8 cellular contexts compared by ENCODE assay signal in the genomic region with DNA sequence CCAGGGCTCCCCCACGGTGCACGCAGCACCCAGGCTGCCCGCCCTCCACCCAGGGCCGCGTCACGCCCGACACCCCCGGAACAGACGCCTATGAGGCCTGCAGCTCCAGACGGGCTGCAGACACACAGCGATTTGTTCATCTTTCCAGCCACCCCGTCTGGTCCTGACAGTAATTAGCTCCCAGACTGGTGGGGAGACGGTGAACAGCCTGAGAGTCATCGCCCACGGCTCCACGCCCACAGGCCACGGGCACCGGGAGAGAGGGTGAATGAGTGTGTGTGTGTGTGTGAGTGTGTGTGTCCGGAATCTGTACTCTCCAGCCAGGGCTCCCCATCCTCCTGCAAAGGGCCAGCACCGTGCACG. TPM values are rescaled to one million over a fixed set of nuclear protein-coding genes. Genes with fewer than 3 reads are reported as not detected.
DNase-seq lines count a peak whose midpoint lies in the region; ATAC-seq and TF ChIP-seq lines count a peak whose summit lies in the region.

No MANE protein-coding gene starts in this region.

- no TSS peak for BruUV-seq in OCI-LY7 (replicated peaks; lab: Mats Ljungman, UMichigan)

- H3K4me1 Mint-ChIP-seq in CD8-positive, alpha-beta memory T cell = peaks cover 16 to 41% (median 18%) of the 10 kb centered on the region in 3 donors
- H3K4me1 Mint-ChIP-seq in effector memory CD8-positive, alpha-beta T cell (ENCODE audit: low read depth in 2 of 2) = peaks cover 15 to 20% of the 10 kb centered on the region in 2 donors

- CTCF ChIA-PET in CD8-positive, alpha-beta memory T cell (lab: Charles Lee) = no interaction called here
- CTCF ChIA-PET in OCI-LY7 (lab: Charles Lee; ENCODE audit: unreplicated experiment) = no interaction called here

- peaks cover 25 to 26% of the 10 kb centered on the region in 2 donors for H3K27me3 Mint-ChIP-seq in CD8-positive, alpha-beta memory T cell
- H3K27me3 Mint-ChIP-seq in effector memory CD8-positive, alpha-beta T cell = peaks cover 21 to 53% of the 10 kb centered on the region in 2 donors

- peak overlapping the region; percentile 77 for H3K4me3 ChIP-seq in CD8-positive, alpha-beta memory T cell (ENCODE audit: low read length)
- no peak overlapping the region for H3K4me3 ChIP-seq in OCI-LY7 (ENCODE audit: low read depth, low read length, poor library complexity, severe bottlenecking)

- no peaks in the 10 kb centered on the region for H3K36me3 Mint-ChIP-seq in CD8-positive, alpha-beta memory T cell
- H3K36me3 Mint-ChIP-seq in effector memory CD8-positive, alpha-beta T cell (ENCODE audit: insufficient read depth) = peaks cover 3% of the 10 kb centered on the region

- peak overlapping the region in 3 of 8 donors; percentile 27 to 66 (median 34) for H3K27ac Mint-ChIP-seq in CD8-positive, alpha-beta memory T cell
- no peak overlapping the region for H3K27ac Mint-ChIP-seq in effector memory CD8-positive, alpha-beta T cell

- no peaks in the 10 kb centered on the region for H3K79me2 ChIP-seq in OCI-LY7 (ENCODE audit: insufficient read depth, low read depth, low read length)

- H3K9me3 Mint-ChIP-seq in CD8-positive, alpha-beta memory T cell = no peaks in the 10 kb centered on the region
- H3K9me3 Mint-ChIP-seq in effector memory CD8-positive, alpha-beta T cell = no peaks in the 10 kb centered on the region

- H3K9me2 ChIP-seq in OCI-LY7 (ENCODE audit: insufficient read depth, low read length) = no peaks in the 10 kb centered on the region

- TF ChIP-seq CTCF in OCI-LY7 (conservative IDR thresholded peaks at IDR 0.05; ENCODE audit: low read length) (no peak), omental fat pad (IDR thresholded peaks at IDR 0.05) (no peak)

- ATAC-seq in effector memory CD8-positive, alpha-beta T cell (replicated peaks) = no peak
- peak; percentile 12 for ATAC-seq in omental fat pad (ENCODE audit: low FRiP score)
- no peak for ATAC-seq in GM18511 (IDR thresholded peaks at IDR 0.05; ENCODE audit: unreplicated experiment)

- no peak overlapping the region for H3K27ac ChIP-seq in CD8-positive, alpha-beta memory T cell (ENCODE audit: low read depth, low read length)
- H3K27ac ChIP-seq in OCI-LY7 (ENCODE audit: low read depth, low read length, poor library complexity, severe bottlenecking) = no peak overlapping the region

- no peaks in the 10 kb centered on the region for H3K9me3 ChIP-seq in CD8-positive, alpha-beta memory T cell (ENCODE audit: low read length)
- H3K9me3 ChIP-seq in OCI-LY7 (ENCODE audit: low read length) = no peaks in the 10 kb centered on the region

- no peak overlapping the region for H2AFZ ChIP-seq in OCI-LY7 (ENCODE audit: low read length)

- no peaks in the 10 kb centered on the region for H4K20me1 ChIP-seq in OCI-LY7 (ENCODE audit: insufficient read depth, low read length)

- peaks cover 26% of the 10 kb centered on the region for H3K4me1 ChIP-seq in CD8-positive, alpha-beta memory T cell (ENCODE audit: insufficient read depth, low read length)
- H3K4me1 ChIP-seq in OCI-LY7 (ENCODE audit: insufficient read depth, low read length, poor library complexity, severe bottlenecking) = peaks cover 70% of the 10 kb centered on the region

- DNase-seq in CD8-positive, alpha-beta memory T cell = peak in 1 of 5 donors; percentile 12
- DNase-seq in OCI-LY7 (ENCODE audit: low spot score) (no peak), omental fat pad (ENCODE audit: low spot score) (no peak), NCI-H526 (lab: John Stamatoyannopoulos, UW) (no peak), NCI-H82 treated with DMSO at 0.1 percent for 48 hours (lab: John Stamatoyannopoulos, UW; ENCODE audit: unreplicated experiment) (no peak)
- no peak for DNase-seq in effector memory CD8-positive, alpha-beta T cell
- no peak for DNase-seq in effector CD8-positive, alpha-beta T cell (lab: John Stamatoyannopoulos, UW)

- H3K27me3 ChIP-seq in CD8-positive, alpha-beta memory T cell (ENCODE audit: insufficient read depth, low read length, poor library complexity, severe bottlenecking) = peaks cover 16% of the 10 kb centered on the region

- H3K36me3 ChIP-seq in CD8-positive, alpha-beta memory T cell (ENCODE audit: insufficient read depth, low read length) = no peaks in the 10 kb centered on the region
- H3K36me3 ChIP-seq in OCI-LY7 (ENCODE audit: insufficient read depth, low read length) = no peaks in the 10 kb centered on the region

- POLR2A ChIA-PET in CD8-positive, alpha-beta memory T cell (lab: Charles Lee) = interaction anchor here (5.2 kb wide), 1 partner anchor 17 kb away, joined by 47 read pairs; the partner anchor contains the start of gene GADD45B
- POLR2A ChIA-PET in OCI-LY7 (lab: Charles Lee) = no interaction called here

- peak overlapping the region; percentile 74 to 84 (median 80) for H3K4me3 Mint-ChIP-seq in CD8-positive, alpha-beta memory T cell
- peak overlapping the region; percentile 73 to 76 for H3K4me3 Mint-ChIP-seq in effector memory CD8-positive, alpha-beta T cell

- intact Hi-C loops in OCI-LY7 (cut with micrococcal nuclease; ENCODE audit: unreplicated experiment) = no loop called here

- peak overlapping the region; percentile 73 for H3K4me2 ChIP-seq in OCI-LY7 (ENCODE audit: low read length)

RNA-seq across cellular contexts. Expression of gene GADD45B, which starts 18.1 kb away (rescaled TPM):
- 10 to 100 TPM; 51.1 to 53.7 TPM for total RNA-seq in CD8-positive, alpha-beta memory T cell
- 90.7 TPM for polyA plus RNA-seq in CD8-positive, alpha-beta memory T cell
- 98.4 and 102 TPM in 2 replicates for total RNA-seq in OCI-LY7 (2014; rRNA removed; shearing (Covaris generic))
- total RNA-seq in OCI-LY7 (2022) (36.5 and 40.5 TPM in 2 replicates), omental fat pad (100 to 1,000 TPM; 120 to 726 (median 425) TPM)

RNA-seq across cellular contexts. Expression of gene LMNB2, which starts 37.3 kb away (rescaled TPM):
- total RNA-seq in CD8-positive, alpha-beta memory T cell = 100 to 1,000 TPM; 110 to 116 TPM
- polyA plus RNA-seq in CD8-positive, alpha-beta memory T cell = 13.1 TPM
- total RNA-seq in OCI-LY7 (2014; rRNA removed; shearing (Covaris generic)) = 141 and 150 TPM in 2 replicates
- total RNA-seq in OCI-LY7 (2022) = 113 and 117 TPM in 2 replicates
- 10 to 100 TPM; 14.1 to 37.5 (median 23.0) TPM for total RNA-seq in omental fat pad
